8 cellular contexts compared by ENCODE assay signal in the genomic region with DNA sequence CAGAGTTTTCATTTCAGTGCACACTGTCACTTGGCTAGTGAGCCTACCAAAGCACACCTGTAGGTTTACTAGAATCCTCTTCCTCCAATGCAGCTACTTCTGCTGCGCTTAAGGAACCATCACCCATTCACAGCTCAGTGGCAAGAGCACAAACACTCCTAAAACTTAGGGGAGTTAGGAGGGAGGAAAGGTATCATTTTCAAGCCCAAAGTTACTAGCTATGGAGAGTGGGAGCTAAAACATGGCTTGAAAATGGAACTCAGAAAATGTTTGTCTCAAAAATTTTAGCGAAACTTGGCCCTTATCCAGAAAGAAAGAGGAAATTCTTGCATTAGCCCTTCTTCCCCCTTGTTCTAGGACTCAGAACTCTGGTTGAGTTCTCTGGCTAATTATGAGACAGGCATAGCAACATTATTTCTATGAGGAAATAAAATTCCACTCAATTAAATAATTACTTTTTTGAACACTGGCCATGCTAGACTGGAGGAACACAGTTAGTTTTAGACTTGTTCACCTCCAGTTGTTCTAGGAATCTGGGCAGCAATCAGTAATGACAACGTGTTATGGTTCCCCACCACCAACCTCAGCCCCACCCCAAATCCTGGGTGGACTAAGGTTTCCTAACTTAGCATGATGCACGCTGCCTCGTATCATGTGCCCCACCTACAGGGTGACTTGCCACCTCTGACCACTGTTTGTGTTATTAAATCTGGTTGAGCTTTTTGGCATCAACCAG. TPM values are rescaled to one million over a fixed set of nuclear protein-coding genes. Genes with fewer than 3 reads are reported as not detected.
DNase-seq lines count a peak whose midpoint lies in the region; ATAC-seq lines count a peak whose summit lies in the region.

No MANE protein-coding gene starts in this region.

- peaks cover 18% of the 10 kb centered on the region for H3K36me3 Mint-ChIP-seq in CD4-positive, CD25-positive, alpha-beta regulatory T cell
- H3K36me3 Mint-ChIP-seq in activated naive CD8-positive, alpha-beta T cell treated with anti-CD3 and anti-CD28 coated beads, Interleukin-2, amount 10 ng/mL, durations not matched to agents 7 days and 5 days = peaks cover 27% of the 10 kb centered on the region

- peak overlapping the region; percentile 89 to 94 (median 92) for H3K4me3 Mint-ChIP-seq in CD4-positive, CD25-positive, alpha-beta regulatory T cell
- H3K4me3 Mint-ChIP-seq in activated naive CD8-positive, alpha-beta T cell treated with anti-CD3 and anti-CD28 coated beads, Interleukin-2, amount 10 ng/mL, durations not matched to agents 7 days and 5 days = peak overlapping the region; percentile 89

- H3K27me3 ChIP-seq in CD4-positive, CD25-positive, alpha-beta regulatory T cell (ENCODE audit: control insufficient read depth, insufficient read depth, low read length) = no peaks in the 10 kb centered on the region
- no peaks in the 10 kb centered on the region for H3K27me3 ChIP-seq in mucosa of rectum (ENCODE audit: control insufficient read depth in 2 of 2, insufficient read depth in 2 of 2, low read length in 2 of 2)

- peaks cover 47 to 81% (median 64%) of the 10 kb centered on the region in 4 donors for H3K4me1 Mint-ChIP-seq in CD4-positive, CD25-positive, alpha-beta regulatory T cell
- H3K4me1 Mint-ChIP-seq in activated naive CD8-positive, alpha-beta T cell treated with anti-CD3 and anti-CD28 coated beads, Interleukin-2, amount 10 ng/mL, durations not matched to agents 7 days and 5 days = peaks cover 73% of the 10 kb centered on the region

- H3K27ac Mint-ChIP-seq in CD4-positive, CD25-positive, alpha-beta regulatory T cell = peak overlapping the region; percentile 86 to 97 (median 91)
- peak overlapping the region; percentile 94 for H3K27ac Mint-ChIP-seq in activated naive CD8-positive, alpha-beta T cell treated with anti-CD3 and anti-CD28 coated beads, Interleukin-2, amount 10 ng/mL, durations not matched to agents 7 days and 5 days

- peak in 1 of 3 donors; percentile 47 for DNase-seq in CD4-positive, CD25-positive, alpha-beta regulatory T cell
- DNase-seq in activated naive CD8-positive, alpha-beta T cell treated with anti-CD3 and anti-CD28 coated beads, Interleukin-2, amount 10 ng/mL, durations not matched to agents 7 days and 5 days = no peak
- DNase-seq in DMS153 treated with DMSO at 0.1 percent for 48 hours (lab: John Stamatoyannopoulos, UW; ENCODE audit: unreplicated experiment) (no peak), activated gamma-delta T cell treated with Interleukin-2 at 50 U/mL for 16 hours (no peak), globus pallidus (ENCODE audit: low spot score) (no peak), sciatic nerve (ENCODE audit: low spot score) (no peak)

- H3K9ac ChIP-seq in mucosa of rectum (ENCODE audit: low read depth in 1 of 2, low read length in 2 of 2) = peak overlapping the region in 1 of 2 donors; percentile 18

- H3K9me3 ChIP-seq in CD4-positive, CD25-positive, alpha-beta regulatory T cell (ENCODE audit: control insufficient read depth in 2 of 2, low read length in 2 of 2) = no peaks in the 10 kb centered on the region
- no peaks in the 10 kb centered on the region for H3K9me3 ChIP-seq in mucosa of rectum (ENCODE audit: control insufficient read depth in 2 of 2, low read length in 2 of 2)

- intact Hi-C loops in sciatic nerve (cut with DNase I) = no loop called here

- no peaks in the 10 kb centered on the region for H3K27me3 Mint-ChIP-seq in CD4-positive, CD25-positive, alpha-beta regulatory T cell
- no peaks in the 10 kb centered on the region for H3K27me3 Mint-ChIP-seq in activated naive CD8-positive, alpha-beta T cell treated with anti-CD3 and anti-CD28 coated beads, Interleukin-2, amount 10 ng/mL, durations not matched to agents 7 days and 5 days

- H3K27ac ChIP-seq in CD4-positive, CD25-positive, alpha-beta regulatory T cell (ENCODE audit: insufficient read depth, low read length, poor library complexity, severe bottlenecking) = peak overlapping the region; percentile 83
- peak overlapping the region; percentile 65 to 71 for H3K27ac ChIP-seq in mucosa of rectum (ENCODE audit: low read depth in 2 of 2, low read length in 2 of 2)

- peaks cover 79% of the 10 kb centered on the region for H3K4me1 ChIP-seq in CD4-positive, CD25-positive, alpha-beta regulatory T cell (ENCODE audit: control insufficient read depth, insufficient read depth, low read length, poor library complexity, severe bottlenecking)
- H3K4me1 ChIP-seq in mucosa of rectum (ENCODE audit: control insufficient read depth in 2 of 2, insufficient read depth in 2 of 2, low read length in 2 of 2) = peaks cover 32 to 52% of the 10 kb centered on the region in 2 donors

- H3K9me3 Mint-ChIP-seq in CD4-positive, CD25-positive, alpha-beta regulatory T cell = no peaks in the 10 kb centered on the region
- no peaks in the 10 kb centered on the region for H3K9me3 Mint-ChIP-seq in activated naive CD8-positive, alpha-beta T cell treated with anti-CD3 and anti-CD28 coated beads, Interleukin-2, amount 10 ng/mL, durations not matched to agents 7 days and 5 days

- ATAC-seq in CD4-positive, CD25-positive, alpha-beta regulatory T cell (ENCODE audit: low read depth in 2 of 2) = peak; percentile 48 to 55
- peak; percentile 31 for ATAC-seq in HG02798 (IDR thresholded peaks at IDR 0.05; ENCODE audit: poor library complexity, unreplicated experiment)
- peak; percentile 29 for ATAC-seq in activated naive CD8-positive, alpha-beta T cell treated with anti-CD3 and anti-CD28 coated beads, Interleukin-2, amount 10 ng/mL, durations not matched to agents 7 days and 5 days (ENCODE audit: low read depth)
- ATAC-seq in sciatic nerve = no peak

- POLR2A ChIA-PET in activated naive CD8-positive, alpha-beta T cell treated with anti-CD3 and anti-CD28 coated beads, Interleukin-2, amount 10 ng/mL, durations not matched to agents 7 days and 5 days (lab: Charles Lee) = interaction anchor here (0.5 to 5.6 kb wide), 8 partner anchors 9 to 323 kb away, joined by 3 to 75 read pairs (median 8); partner anchors contain the start of gene MYL12A

- peaks cover 2% of the 10 kb centered on the region for H3K36me3 ChIP-seq in CD4-positive, CD25-positive, alpha-beta regulatory T cell (ENCODE audit: control insufficient read depth, insufficient read depth, low read length)
- H3K36me3 ChIP-seq in mucosa of rectum (ENCODE audit: control insufficient read depth in 2 of 2, insufficient read depth in 2 of 2, low read length in 2 of 2) = no peaks in the 10 kb centered on the region

- H3K4me3 ChIP-seq in CD4-positive, CD25-positive, alpha-beta regulatory T cell (ENCODE audit: low read depth, low read length) = peak overlapping the region; percentile 98
- H3K4me3 ChIP-seq in mucosa of rectum (ENCODE audit: low read length in 2 of 2) = peak overlapping the region in 1 of 2 donors; percentile 48

RNA-seq across cellular contexts. Expression of gene LPIN2, which starts 32.9 kb away (rescaled TPM):
- total RNA-seq in CD4-positive, CD25-positive, alpha-beta regulatory T cell = 61.2 TPM
- polyA plus RNA-seq in CD4-positive, CD25-positive, alpha-beta regulatory T cell = 10 to 100 TPM; 39.3 to 52.7 (median 44.8) TPM
- 10 to 100 TPM; 91.0 to 93.9 TPM for total RNA-seq in activated naive CD8-positive, alpha-beta T cell treated with anti-CD3 and anti-CD28 coated beads, Interleukin-2, amount 10 ng/mL, durations not matched to agents 7 days and 5 days
- total RNA-seq in sciatic nerve = 40.3 TPM
